12 cellular contexts compared by ENCODE assay signal in the genomic region with DNA sequence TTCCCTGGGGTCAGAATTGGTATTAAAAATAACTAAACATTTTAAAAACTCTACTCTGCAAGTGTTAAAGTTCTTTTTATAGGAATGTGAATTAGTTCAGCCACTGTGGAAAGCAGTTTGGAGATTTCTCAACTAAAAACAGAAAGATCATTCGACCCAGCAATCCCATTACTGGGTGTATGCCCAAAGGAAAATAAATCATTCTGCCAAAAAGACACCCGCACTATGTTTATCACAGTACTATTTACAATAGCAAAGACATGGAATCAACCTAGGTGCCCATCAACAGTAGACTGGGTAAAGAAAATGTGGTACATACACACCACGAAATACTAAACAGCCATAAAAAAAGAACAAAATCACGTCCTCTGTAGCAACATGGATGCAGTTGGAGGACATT. TPM values are rescaled to one million over a fixed set of nuclear protein-coding genes. Genes with fewer than 3 reads are reported as not detected.
DNase-seq lines count a peak whose midpoint lies in the region; ATAC-seq and TF ChIP-seq lines count a peak whose summit lies in the region.
"Had no signal": no experiment of that assay in that cellular context is flagged by ENCODE, and none has a peak within 500 bp of the region (broad histone marks: within the 10 kb centered on the region; RNA-seq: fewer than 3 reads in every experiment).

No MANE protein-coding gene starts in this region.

- BruUV-seq in Panc1 (replicated peaks; lab: Mats Ljungman, UMichigan): no TSS peak

- H3K27ac ChIP-seq in CD4-positive, CD25-positive, alpha-beta regulatory T cell (ENCODE audit: insufficient read depth, low read length, poor library complexity, severe bottlenecking): no peak overlapping the region
- H3K27ac ChIP-seq in Panc1 (ENCODE audit: low read length): no peak overlapping the region

- H3K27me3 ChIP-seq in CD4-positive, CD25-positive, alpha-beta regulatory T cell (ENCODE audit: control insufficient read depth, insufficient read depth, low read length): peaks cover 17% of the 10 kb centered on the region
- H3K27me3 ChIP-seq in Panc1 (ENCODE audit: control insufficient read depth, insufficient read depth, low read length): no peaks in the 10 kb centered on the region

- peaks cover 26% of the 10 kb centered on the region for H3K4me1 ChIP-seq in CD4-positive, CD25-positive, alpha-beta regulatory T cell (ENCODE audit: control insufficient read depth, insufficient read depth, low read length, poor library complexity, severe bottlenecking)
- H3K4me1 ChIP-seq in Panc1 (ENCODE audit: control insufficient read depth, insufficient read depth, low read length): no peaks in the 10 kb centered on the region

- H3K27ac Mint-ChIP-seq in CD4-positive, CD25-positive, alpha-beta regulatory T cell: no peak overlapping the region
- H3K27ac Mint-ChIP-seq in endothelial cell (ENCODE audit: unreplicated experiment) (peak overlapping the region; percentile 81), nephron (no peak overlapping the region)
- H3K27ac Mint-ChIP-seq: dendritic cell treated with granulocyte-macrophage colony-stimulating factor and Interleukin-4, amounts not matched to agents 40 ng/mL and 50 ng/mL, for 4 days had no signal

- intact Hi-C loops in Panc1 (cut with micrococcal nuclease; ENCODE audit: unreplicated experiment): no loop called here

- peaks cover 7% of the 10 kb centered on the region for H3K36me3 ChIP-seq in CD4-positive, CD25-positive, alpha-beta regulatory T cell (ENCODE audit: control insufficient read depth, insufficient read depth, low read length)
- no peaks in the 10 kb centered on the region; the same call in 1 of the 2 replicates for H3K36me3 ChIP-seq in Panc1 (ENCODE audit: control insufficient read depth, insufficient read depth, low read length)

- no peaks in the 10 kb centered on the region for H3K9me3 ChIP-seq in CD4-positive, CD25-positive, alpha-beta regulatory T cell (ENCODE audit: control insufficient read depth in 2 of 2, low read length in 2 of 2)
- H3K9me3 ChIP-seq in Panc1 (ENCODE audit: control insufficient read depth, insufficient read depth, low read depth, low read length): no peaks in the 10 kb centered on the region
- H3K9me3 ChIP-seq: sigmoid colon had no signal

- in situ Hi-C loops in Panc1 (cut with HindIII; ENCODE audit: low pct_unique_long_range_greater_than_20kb, low sequenced_read_pairs): no loop called here

- no peaks in the 10 kb centered on the region for H3K9me3 Mint-ChIP-seq in CD4-positive, CD25-positive, alpha-beta regulatory T cell
- H3K9me3 Mint-ChIP-seq in endothelial cell (ENCODE audit: unreplicated experiment) (no peaks in the 10 kb centered on the region), nephron (no peaks in the 10 kb centered on the region)
- H3K9me3 Mint-ChIP-seq: dendritic cell treated with granulocyte-macrophage colony-stimulating factor and Interleukin-4, amounts not matched to agents 40 ng/mL and 50 ng/mL, for 4 days had no signal

- TF ChIP-seq CTCF in Panc1 (IDR thresholded peaks at IDR 0.05) (no peak), endothelial cell (IDR thresholded peaks at IDR 0.05; ENCODE audit: unreplicated experiment) (no peak), nephron (IDR thresholded peaks at IDR 0.05; ENCODE audit: unreplicated experiment in 3 of 3) (no peak)

- no peak for DNase-seq in CD4-positive, CD25-positive, alpha-beta regulatory T cell
- no peak for DNase-seq in Panc1 (ENCODE audit: low read depth, low spot score)
- no peak for DNase-seq in endothelial cell (ENCODE audit: low spot score)
- no peak for DNase-seq in NCI-H2227 treated with DMSO at 0.1 percent for 48 hours (lab: John Stamatoyannopoulos, UW)
- no peak for DNase-seq in iPS-NIHi11 (ENCODE audit: low spot score)
- DNase-seq in MV-4-11 (lab: John Stamatoyannopoulos, UW): no peak
- no peak for DNase-seq in NCI-H1417 treated with DMSO at 0.1 percent for 48 hours (lab: John Stamatoyannopoulos, UW)
- DNase-seq: kidney glomerular epithelial cell, NCI-H187 treated with DMSO at 0.1 percent for 48 hours had no signal

- POLR2A ChIA-PET in Panc1 (lab: Charles Lee): no interaction called here

- peaks cover 33% of the 10 kb centered on the region for H3K27me3 Mint-ChIP-seq in CD4-positive, CD25-positive, alpha-beta regulatory T cell
- peaks cover 4% of the 10 kb centered on the region for H3K27me3 Mint-ChIP-seq in endothelial cell (ENCODE audit: unreplicated experiment)
- peaks cover 43% of the 10 kb centered on the region for H3K27me3 Mint-ChIP-seq in nephron (ENCODE audit: low read depth)

- no peak overlapping the region for H3K4me3 ChIP-seq in CD4-positive, CD25-positive, alpha-beta regulatory T cell (ENCODE audit: low read depth, low read length)
- H3K4me3 ChIP-seq in Panc1 (ENCODE audit: low read depth in 2 of 2, low read length in 2 of 2): peak overlapping the region; percentile 61; a peak in 3 of 4 replicates

- peak overlapping the region; percentile 6 to 58 (median 38) for H3K4me3 Mint-ChIP-seq in CD4-positive, CD25-positive, alpha-beta regulatory T cell
- H3K4me3 Mint-ChIP-seq in endothelial cell (ENCODE audit: unreplicated experiment): peak overlapping the region; percentile 89
- peak overlapping the region; percentile 59 to 75 (median 65) for H3K4me3 Mint-ChIP-seq in nephron

- peaks cover 11 to 30% (median 21%) of the 10 kb centered on the region in 4 donors for H3K4me1 Mint-ChIP-seq in CD4-positive, CD25-positive, alpha-beta regulatory T cell
- H3K4me1 Mint-ChIP-seq in endothelial cell (ENCODE audit: unreplicated experiment) (peaks cover 36% of the 10 kb centered on the region), nephron (no peaks in the 10 kb centered on the region)

- H3K36me3 Mint-ChIP-seq in CD4-positive, CD25-positive, alpha-beta regulatory T cell: peaks cover 11% of the 10 kb centered on the region
- H3K36me3 Mint-ChIP-seq in endothelial cell (ENCODE audit: low read depth, unreplicated experiment): peaks cover 43% of the 10 kb centered on the region
- peaks cover 3% of the 10 kb centered on the region for H3K36me3 Mint-ChIP-seq in nephron (ENCODE audit: low read depth)

- CTCF ChIA-PET in Panc1 (lab: Charles Lee): no interaction called here

- ATAC-seq in CD4-positive, CD25-positive, alpha-beta regulatory T cell (ENCODE audit: low read depth in 2 of 2): no peak
- no peak for ATAC-seq in Panc1

RNA-seq across cellular contexts. Expression of gene THSD1, which starts 0.7 kb away (rescaled TPM):
- 0.79 TPM for total RNA-seq in CD4-positive, CD25-positive, alpha-beta regulatory T cell
- under 1 TPM in 1 of 4 donors, not detected in 3; 0.12 TPM for polyA plus RNA-seq in CD4-positive, CD25-positive, alpha-beta regulatory T cell
- total RNA-seq in Panc1 (2021; ENCODE audit: unreplicated experiment) (3.3 TPM), endothelial cell (ENCODE audit: unreplicated experiment) (346 TPM)
- 1.0 TPM for polyA plus RNA-seq in Panc1 (2012; ENCODE audit: insufficient read length)

RNA-seq across cellular contexts. Expression of gene VPS36, which starts 43.8 kb away (rescaled TPM):
- total RNA-seq in CD4-positive, CD25-positive, alpha-beta regulatory T cell: 39.5 TPM
- 10 to 100 TPM; 36.8 to 39.5 (median 37.6) TPM for polyA plus RNA-seq in CD4-positive, CD25-positive, alpha-beta regulatory T cell
- 32.1 TPM for total RNA-seq in Panc1 (2021; ENCODE audit: unreplicated experiment)
- polyA plus RNA-seq in Panc1 (2012; ENCODE audit: insufficient read length): 12.4 TPM
- total RNA-seq in endothelial cell (ENCODE audit: unreplicated experiment): 51.6 TPM

RNA-seq across cellular contexts. Expression of gene CKAP2, which starts 48.6 kb away (rescaled TPM):
- total RNA-seq in CD4-positive, CD25-positive, alpha-beta regulatory T cell: 36.7 TPM
- 10 to 100 TPM; 20.1 to 27.7 (median 24.0) TPM for polyA plus RNA-seq in CD4-positive, CD25-positive, alpha-beta regulatory T cell
- total RNA-seq in Panc1 (2021; ENCODE audit: unreplicated experiment) (51.1 TPM), endothelial cell (ENCODE audit: unreplicated experiment) (58.1 TPM)
- polyA plus RNA-seq in Panc1 (2012; ENCODE audit: insufficient read length): 15.9 TPM

Comparison
In these comparisons a context has a peak if more than half of its experiments do, and no peak if none do; other contexts are left out.
1. H3K4me3 Mint-ChIP-seq: peak in every context shown above with its lines; median percentile 89 in endothelial cell; 65 in nephron; 38 in CD4-positive, CD25-positive, alpha-beta regulatory T cell.
2. RNA of gene THSD1, which starts 0.7 kb away (total RNA-seq): 346 TPM in endothelial cell (single experiment); 3.3 TPM in Panc1 (single experiment) and 0.79 TPM in CD4-positive, CD25-positive, alpha-beta regulatory T cell (single experiment); every median in the first group is over 10 times any median in the second.